ENCODE assay signal across 1 cellular context in the genomic region with DNA sequence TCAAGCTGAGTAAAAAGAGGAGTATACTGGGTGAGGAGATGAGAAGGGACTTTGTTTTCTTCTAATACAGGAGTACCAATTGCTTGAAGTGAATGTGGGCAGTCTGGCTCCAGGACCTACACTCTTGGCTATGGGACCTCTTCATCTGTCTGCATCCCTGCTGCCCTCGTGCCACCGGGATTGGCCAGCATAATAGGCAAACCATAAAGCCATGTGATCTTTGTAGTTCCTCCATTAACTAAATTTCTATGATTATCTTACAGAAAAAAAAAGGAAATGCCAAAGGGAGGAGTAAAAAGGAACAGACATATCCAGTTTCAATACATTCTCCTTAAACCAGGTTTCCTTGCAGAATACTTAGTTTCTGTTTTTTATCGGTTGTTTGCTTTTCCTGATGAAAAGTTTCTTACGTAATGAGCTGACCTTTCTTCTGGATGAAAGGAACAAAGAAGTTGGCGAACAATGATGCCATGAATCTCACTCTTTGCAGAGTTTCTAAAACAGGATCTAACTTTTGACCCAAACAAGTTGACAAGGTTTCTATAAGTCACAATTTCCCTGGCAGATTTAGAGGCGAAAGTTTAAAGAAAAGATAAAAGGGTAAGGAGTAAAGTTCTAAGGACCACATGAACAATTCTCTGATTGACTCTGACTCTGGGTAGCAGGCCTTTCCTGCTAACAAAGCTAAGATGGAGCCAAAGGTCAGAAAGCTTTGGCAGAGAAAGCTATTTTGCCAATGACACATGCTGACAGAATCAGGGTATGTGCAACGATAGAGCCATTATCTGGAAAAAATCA.
TF ChIP-seq lines count a peak whose summit lies in the region.

No MANE protein-coding gene starts in this region.

TF ChIP-seq in HepG2, 621 proteins besides CTCF, POLR2A, EP300 and RAD21 (continued from another document and continues in another):
- TF ChIP-seq, protein P1, sequence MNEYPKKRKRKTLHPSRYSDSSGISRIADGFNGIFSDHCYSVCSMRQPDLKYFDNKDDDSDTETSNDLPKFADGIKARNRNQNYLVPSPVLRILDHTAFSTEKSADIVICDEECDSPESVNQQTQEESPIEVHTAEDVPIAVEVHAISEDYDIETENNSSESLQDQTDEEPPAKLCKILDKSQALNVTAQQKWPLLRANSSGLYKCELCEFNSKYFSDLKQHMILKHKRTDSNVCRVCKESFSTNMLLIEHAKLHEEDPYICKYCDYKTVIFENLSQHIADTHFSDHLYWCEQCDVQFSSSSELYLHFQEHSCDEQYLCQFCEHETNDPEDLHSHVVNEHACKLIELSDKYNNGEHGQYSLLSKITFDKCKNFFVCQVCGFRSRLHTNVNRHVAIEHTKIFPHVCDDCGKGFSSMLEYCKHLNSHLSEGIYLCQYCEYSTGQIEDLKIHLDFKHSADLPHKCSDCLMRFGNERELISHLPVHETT (CRISPR knock-in tag; conservative IDR thresholded peaks at IDR 0.05) = no peak
- TF ChIP-seq PLSCR1 (CRISPR knock-in tag; IDR thresholded peaks at IDR 0.05; ENCODE audit: borderline replicate concordance) (no peak), MBNL3 (CRISPR knock-in tag; conservative IDR thresholded peaks at IDR 0.05) (no peak), SIX1 (CRISPR knock-in tag; IDR thresholded peaks at IDR 0.05; ENCODE audit: borderline replicate concordance) (peak; percentile 43; the same call in 1 of the 2 replicates), NR2F1 (CRISPR knock-in tag; IDR thresholded peaks at IDR 0.05) (peak in 1 of 2 experiments; percentile 56; a peak in 1 of 4 replicates), ZNF737 (CRISPR knock-in tag; IDR thresholded peaks at IDR 0.05; ENCODE audit: borderline replicate concordance) (no peak), EZH2 (conservative IDR thresholded peaks at IDR 0.05; ENCODE audit: low read depth, low read length) (no peak), ZNF331 (CRISPR knock-in tag; IDR thresholded peaks at IDR 0.05) (peak; percentile 43; the same call in 1 of the 2 replicates), MLLT10 (CRISPR knock-in tag; IDR thresholded peaks at IDR 0.05) (no peak), MYPOP (CRISPR knock-in tag; IDR thresholded peaks at IDR 0.05) (no peak), ATF2 (CRISPR knock-in tag; IDR thresholded peaks at IDR 0.05) (no peak), HOMEZ (CRISPR knock-in tag; IDR thresholded peaks at IDR 0.05; ENCODE audit: low read depth) (no peak), NR2C2 (CRISPR knock-in tag; IDR thresholded peaks at IDR 0.05; ENCODE audit: borderline replicate concordance) (peak; percentile 6; the same call in 1 of the 2 replicates), GATAD2A (CRISPR knock-in tag; IDR thresholded peaks at IDR 0.05) (peak; percentile 72), KDM1A (CRISPR knock-in tag; IDR thresholded peaks at IDR 0.05) (no peak), CCAR2 (optimal IDR thresholded peaks at IDR 0.05; ENCODE audit: low read depth, low read length) (no peak), BRCA1 (CRISPR knock-in tag; IDR thresholded peaks at IDR 0.05) (no peak), TMF1 (CRISPR knock-in tag; IDR thresholded peaks at IDR 0.05; ENCODE audit: low read depth) (no peak), ZFAT (CRISPR knock-in tag; conservative IDR thresholded peaks at IDR 0.05) (no peak), HNF4G (IDR thresholded peaks at IDR 0.05; ENCODE audit: borderline replicate concordance, low read depth, low read length) (no peak), HNF4G (CRISPR knock-in tag; IDR thresholded peaks at IDR 0.05; ENCODE audit: borderline replicate concordance, low read depth) (no peak), ZFYVE20 (CRISPR knock-in tag; IDR thresholded peaks at IDR 0.05; ENCODE audit: borderline replicate concordance, low read depth) (no peak), ZNF503 (CRISPR knock-in tag; IDR thresholded peaks at IDR 0.05) (peak; percentile 27; the same call in 1 of the 2 replicates), ZNF44 (CRISPR knock-in tag; IDR thresholded peaks at IDR 0.05) (no peak), SALL1 (CRISPR knock-in tag; IDR thresholded peaks at IDR 0.05) (no peak), RCOR2 (CRISPR knock-in tag; IDR thresholded peaks at IDR 0.05) (peak; percentile 43; the same call in 1 of the 2 replicates), SATB2 (CRISPR knock-in tag; IDR thresholded peaks at IDR 0.05) (no peak), PHF21A (CRISPR knock-in tag; IDR thresholded peaks at IDR 0.05) (0 out of 2 replicates have a peak, but pooled peaks have one; percentile 23), ZNF354B (CRISPR knock-in tag; IDR thresholded peaks at IDR 0.05) (no peak), ZNF841 (CRISPR knock-in tag; IDR thresholded peaks at IDR 0.05; ENCODE audit: borderline replicate concordance) (no peak), ZNF546 (CRISPR knock-in tag; conservative IDR thresholded peaks at IDR 0.05) (no peak), FOXM1 (CRISPR knock-in tag; IDR thresholded peaks at IDR 0.05) (no peak), CREB1 (IDR thresholded peaks at IDR 0.05) (no peak), CREB1 (CRISPR knock-in tag; IDR thresholded peaks at IDR 0.05) (peak; percentile 59), KMT2A (CRISPR knock-in tag; IDR thresholded peaks at IDR 0.05) (no peak), ZSCAN21 (CRISPR knock-in tag; IDR thresholded peaks at IDR 0.05; ENCODE audit: borderline replicate concordance) (no peak), ZNF484 (CRISPR knock-in tag; IDR thresholded peaks at IDR 0.05; ENCODE audit: borderline replicate concordance, low read depth) (no peak), BHLHE40 (IDR thresholded peaks at IDR 0.05; ENCODE audit: low read length) (no peak), ZNF747 (CRISPR knock-in tag; IDR thresholded peaks at IDR 0.05; ENCODE audit: borderline replicate concordance) (no peak), HMG20A (CRISPR knock-in tag; IDR thresholded peaks at IDR 0.05; ENCODE audit: borderline replicate concordance) (peak; percentile 42; the same call in 1 of the 2 replicates), ZNF180 (CRISPR knock-in tag; IDR thresholded peaks at IDR 0.05; ENCODE audit: borderline replicate concordance, low read depth) (no peak)
- TF ChIP-seq, protein P2, sequence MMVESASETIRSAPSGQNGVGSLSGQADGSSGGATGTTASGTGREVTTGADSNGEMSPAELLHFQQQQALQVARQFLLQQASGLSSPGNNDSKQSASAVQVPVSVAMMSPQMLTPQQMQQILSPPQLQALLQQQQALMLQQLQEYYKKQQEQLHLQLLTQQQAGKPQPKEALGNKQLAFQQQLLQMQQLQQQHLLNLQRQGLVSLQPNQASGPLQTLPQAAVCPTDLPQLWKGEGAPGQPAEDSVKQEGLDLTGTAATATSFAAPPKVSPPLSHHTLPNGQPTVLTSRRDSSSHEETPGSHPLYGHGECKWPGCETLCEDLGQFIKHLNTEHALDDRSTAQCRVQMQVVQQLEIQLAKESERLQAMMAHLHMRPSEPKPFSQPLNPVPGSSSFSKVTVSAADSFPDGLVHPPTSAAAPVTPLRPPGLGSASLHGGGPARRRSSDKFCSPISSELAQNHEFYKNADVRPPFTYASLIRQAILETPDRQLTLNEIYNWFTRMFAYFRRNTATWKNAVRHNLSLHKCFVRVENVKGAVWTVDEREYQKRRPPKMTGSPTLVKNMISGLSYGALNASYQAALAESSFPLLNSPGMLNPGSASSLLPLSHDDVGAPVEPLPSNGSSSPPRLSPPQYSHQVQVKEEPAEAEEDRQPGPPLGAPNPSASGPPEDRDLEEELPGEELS (CRISPR knock-in tag; IDR thresholded peaks at IDR 0.05) = peak; percentile 35
- TF ChIP-seq, protein P3, sequence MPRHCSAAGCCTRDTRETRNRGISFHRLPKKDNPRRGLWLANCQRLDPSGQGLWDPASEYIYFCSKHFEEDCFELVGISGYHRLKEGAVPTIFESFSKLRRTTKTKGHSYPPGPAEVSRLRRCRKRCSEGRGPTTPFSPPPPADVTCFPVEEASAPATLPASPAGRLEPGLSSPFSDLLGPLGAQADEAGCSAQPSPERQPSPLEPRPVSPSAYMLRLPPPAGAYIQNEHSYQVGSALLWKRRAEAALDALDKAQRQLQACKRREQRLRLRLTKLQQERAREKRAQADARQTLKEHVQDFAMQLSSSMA (CRISPR knock-in tag; IDR thresholded peaks at IDR 0.05) = no peak
- TF ChIP-seq, protein P4, sequence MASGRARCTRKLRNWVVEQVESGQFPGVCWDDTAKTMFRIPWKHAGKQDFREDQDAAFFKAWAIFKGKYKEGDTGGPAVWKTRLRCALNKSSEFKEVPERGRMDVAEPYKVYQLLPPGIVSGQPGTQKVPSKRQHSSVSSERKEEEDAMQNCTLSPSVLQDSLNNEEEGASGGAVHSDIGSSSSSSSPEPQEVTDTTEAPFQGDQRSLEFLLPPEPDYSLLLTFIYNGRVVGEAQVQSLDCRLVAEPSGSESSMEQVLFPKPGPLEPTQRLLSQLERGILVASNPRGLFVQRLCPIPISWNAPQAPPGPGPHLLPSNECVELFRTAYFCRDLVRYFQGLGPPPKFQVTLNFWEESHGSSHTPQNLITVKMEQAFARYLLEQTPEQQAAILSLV (CRISPR knock-in tag; IDR thresholded peaks at IDR 0.05; ENCODE audit: borderline replicate concordance) = no peak
- TF ChIP-seq, protein P5, sequence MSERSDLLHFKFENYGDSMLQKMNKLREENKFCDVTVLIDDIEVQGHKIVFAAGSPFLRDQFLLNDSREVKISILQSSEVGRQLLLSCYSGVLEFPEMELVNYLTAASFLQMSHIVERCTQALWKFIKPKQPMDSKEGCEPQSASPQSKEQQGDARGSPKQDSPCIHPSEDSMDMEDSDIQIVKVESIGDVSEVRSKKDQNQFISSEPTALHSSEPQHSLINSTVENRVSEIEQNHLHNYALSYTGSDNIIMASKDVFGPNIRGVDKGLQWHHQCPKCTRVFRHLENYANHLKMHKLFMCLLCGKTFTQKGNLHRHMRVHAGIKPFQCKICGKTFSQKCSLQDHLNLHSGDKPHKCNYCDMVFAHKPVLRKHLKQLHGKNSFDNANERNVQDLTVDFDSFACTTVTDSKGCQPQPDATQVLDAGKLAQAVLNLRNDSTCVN (CRISPR knock-in tag; IDR thresholded peaks at IDR 0.05; ENCODE audit: borderline replicate concordance) = peak; percentile 48; the same call in 1 of the 2 replicates
- TF ChIP-seq, protein P6, sequence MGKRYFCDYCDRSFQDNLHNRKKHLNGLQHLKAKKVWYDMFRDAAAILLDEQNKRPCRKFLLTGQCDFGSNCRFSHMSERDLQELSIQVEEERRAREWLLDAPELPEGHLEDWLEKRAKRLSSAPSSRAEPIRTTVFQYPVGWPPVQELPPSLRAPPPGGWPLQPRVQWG (CRISPR knock-in tag; IDR thresholded peaks at IDR 0.05; ENCODE audit: borderline replicate concordance, low read depth) = no peak
